ENCODE assay signal across 28 cellular contexts in genomic region chr10:33396938-33397337, GRCh38.
"Had no signal": no experiment of that assay in that cellular context is flagged by ENCODE, and none has a peak within 500 bp of the region (broad histone marks: within the 10 kb centered on the region; RNA-seq: fewer than 3 reads in every experiment).

No MANE protein-coding gene starts in this region.

- DNase-seq: colonic mucosa; cortex of kidney; dermis blood vessel endothelial cell; dorsolateral prefrontal cortex; effector CD4-positive, alpha-beta T cell; effector CD8-positive, alpha-beta T cell; effector memory CD4-positive, alpha-beta T cell; effector memory CD8-positive, alpha-beta T cell; endodermal cell; erythroblast; esophagus squamous epithelium; foreskin fibroblast; foreskin keratinocyte; foreskin melanocyte; gastrocnemius medialis; glutamatergic neuron; head of caudate nucleus; heart left ventricle; heart right ventricle had no signal

- FAIRE-seq: colon, endometrium, endothelial cell of umbilical vein, frontal cortex had no signal

- H3K36me3 ChIP-seq: colonic mucosa, esophagus muscularis mucosa, esophagus squamous epithelium, gastrocnemius medialis, gastroesophageal sphincter, heart left ventricle, heart right ventricle had no signal

- H3K27me3 ChIP-seq: colonic mucosa, esophagus muscularis mucosa, gastrocnemius medialis, gastroesophageal sphincter, heart left ventricle had no signal

- H3K27ac ChIP-seq: colonic mucosa, coronary artery, dorsolateral prefrontal cortex, epithelial cell of prostate, esophagus muscularis mucosa, esophagus squamous epithelium, foreskin keratinocyte, gastrocnemius medialis, gastroesophageal sphincter, heart left ventricle, heart right ventricle had no signal

- H3K9me3 ChIP-seq: colonic mucosa, gastrocnemius medialis had no signal

- H3K4me1 ChIP-seq: colonic mucosa, esophagus muscularis mucosa, esophagus squamous epithelium, foreskin keratinocyte, gastrocnemius medialis, gastroesophageal sphincter, heart left ventricle, heart right ventricle had no signal

- H3K4me3 ChIP-seq: colonic mucosa, coronary artery, dorsolateral prefrontal cortex, esophagus muscularis mucosa, esophagus squamous epithelium, gastrocnemius medialis, gastroesophageal sphincter, heart left ventricle, heart right ventricle had no signal

- ATAC-seq: effector memory CD8-positive, alpha-beta T cell; esophagus mucosa; foreskin keratinocyte; gastrocnemius medialis; gastroesophageal sphincter; heart left ventricle; heart right ventricle had no signal
